9 cellular contexts compared by ENCODE assay signal in genomic region chr11:64763804-64764611, GRCh38. TPM values are rescaled to one million over a fixed set of nuclear protein-coding genes. Genes with fewer than 3 reads are reported as not detected.
A peak's percentile ranks its signal among the peaks of the same experiment; 100 is the strongest.
DNase-seq lines count a peak whose midpoint lies in the region; ATAC-seq, FAIRE-seq and TF ChIP-seq lines count a peak whose summit lies in the region.
"Had no signal": no experiment of that assay in that cellular context is flagged by ENCODE, and none has a peak within 500 bp of the region (broad histone marks: within the 10 kb centered on the region; RNA-seq: fewer than 3 reads in every experiment).

No MANE protein-coding gene starts in this region.

- H3K4me2 ChIP-seq in astrocyte (ENCODE audit: low read length), result peak overlapping the region; percentile 70

- H3K9me3 ChIP-seq in astrocyte (ENCODE audit: insufficient read depth, low read depth, low read length) (no peaks in the 10 kb centered on the region), muscle layer of duodenum (ENCODE audit: control insufficient read depth in 1 of 2, low read length in 2 of 2) (no peaks in the 10 kb centered on the region), upper lobe of right lung (no peaks in the 10 kb centered on the region)

- peak overlapping the region; percentile 35 for H3K9ac ChIP-seq in astrocyte (ENCODE audit: low read length)

- H3K36me3 Mint-ChIP-seq in astrocyte (ENCODE audit: low read depth, unreplicated experiment), result peaks cover 15% of the 10 kb centered on the region

- no peak overlapping the region for H2AFZ ChIP-seq in astrocyte (ENCODE audit: low read depth, low read length)

- no peaks in the 10 kb centered on the region for H3K27me3 ChIP-seq in astrocyte (ENCODE audit: insufficient read depth, low read length)
- H3K27me3 ChIP-seq in muscle layer of duodenum (ENCODE audit: low read depth, low read length), result no peaks in the 10 kb centered on the region
- no peaks in the 10 kb centered on the region for H3K27me3 ChIP-seq in upper lobe of right lung
- H3K27me3 ChIP-seq in foreskin keratinocyte, result no peaks in the 10 kb centered on the region

- H3K9me3 Mint-ChIP-seq in astrocyte (ENCODE audit: unreplicated experiment), result no peaks in the 10 kb centered on the region

- no peak overlapping the region for H3K27ac Mint-ChIP-seq in astrocyte (ENCODE audit: unreplicated experiment)

- TF ChIP-seq CTCF in astrocyte (IDR thresholded peaks at IDR 0.05; ENCODE audit: insufficient read depth, low read depth, low read length) (no peak), upper lobe of right lung (IDR thresholded peaks at IDR 0.05) (no peak), foreskin keratinocyte (conservative IDR thresholded peaks at IDR 0.05) (no peak)

- peaks cover 78% of the 10 kb centered on the region for H4K20me1 ChIP-seq in astrocyte (ENCODE audit: insufficient read depth, low read length)

- peaks cover 19% of the 10 kb centered on the region for H3K79me2 ChIP-seq in astrocyte (ENCODE audit: insufficient read depth, low read length)

- DNase-seq in stimulated activated CD4-positive, alpha-beta T cell treated with anti-CD3 and anti-CD28 coated beads, Interleukin-15, amount 100 ng/mL, for 24 hours, result peak; percentile 38
- no peak for DNase-seq in stimulated activated CD4-positive, alpha-beta T cell treated with anti-CD3 and anti-CD28 coated beads, Interleukin-12 subunit alpha, Interleukin-12 subunit beta, amount 100 ng/mL, for 4 hours
- no peak for DNase-seq in astrocyte (ENCODE audit: low read depth)
- DNase-seq in upper lobe of right lung, result peak; percentile 53
- DNase-seq in foreskin keratinocyte, result no peak
- no peak for DNase-seq in NCI-H128 (lab: John Stamatoyannopoulos, UW; ENCODE audit: unreplicated experiment)

- H3K4me3 ChIP-seq in astrocyte (ENCODE audit: insufficient read depth, low read depth, low read length) (no peak overlapping the region), muscle layer of duodenum (ENCODE audit: low read depth in 1 of 2, low read length in 2 of 2) (peak overlapping the region in 1 of 2 donors; percentile 17), upper lobe of right lung (no peak overlapping the region)

- peak overlapping the region; percentile 18 for H3K4me3 Mint-ChIP-seq in astrocyte (ENCODE audit: unreplicated experiment)

- intact Hi-C loops in upper lobe of right lung (cut with DNase I), result no loop called here

- H3K36me3 ChIP-seq in astrocyte (ENCODE audit: insufficient read depth, low read length) (peaks cover 40% of the 10 kb centered on the region), muscle layer of duodenum (ENCODE audit: control insufficient read depth in 1 of 2, insufficient read depth in 2 of 2, low read length in 2 of 2) (peaks cover 53 to 57% of the 10 kb centered on the region in 2 donors), upper lobe of right lung (peaks cover 68% of the 10 kb centered on the region)

- FAIRE-seq in astrocyte (lab: Jason Lieb, UNC), result no peak

- peaks cover 24% of the 10 kb centered on the region for H3K4me1 ChIP-seq in astrocyte (ENCODE audit: insufficient read depth, low read length)
- H3K4me1 ChIP-seq in muscle layer of duodenum (ENCODE audit: control insufficient read depth in 1 of 2, insufficient read depth in 2 of 2, low read length in 2 of 2), result peaks cover 30 to 66% of the 10 kb centered on the region in 2 donors
- peaks cover 19% of the 10 kb centered on the region for H3K4me1 ChIP-seq in upper lobe of right lung
- peaks cover 21% of the 10 kb centered on the region for H3K4me1 ChIP-seq in foreskin keratinocyte

- H3K27me3 Mint-ChIP-seq in astrocyte (ENCODE audit: low read depth, unreplicated experiment), result no peaks in the 10 kb centered on the region

- peaks cover 36% of the 10 kb centered on the region for H3K4me1 Mint-ChIP-seq in astrocyte (ENCODE audit: low read depth, unreplicated experiment)

- no peak for ATAC-seq in upper lobe of right lung
- ATAC-seq in foreskin keratinocyte, result no peak
- ATAC-seq in GM18502 (IDR thresholded peaks at IDR 0.05; ENCODE audit: poor library complexity, unreplicated experiment), result no peak

- H3K27ac ChIP-seq in astrocyte (ENCODE audit: low read depth, low read length), result peak overlapping the region; percentile 20
- H3K27ac ChIP-seq in muscle layer of duodenum (ENCODE audit: low read length), result peak overlapping the region; percentile 42
- H3K27ac ChIP-seq in upper lobe of right lung, result no peak overlapping the region
- H3K27ac ChIP-seq in foreskin keratinocyte, result no peak overlapping the region

RNA-seq across cellular contexts. Expression of gene PYGM, which starts 4.2 kb away (rescaled TPM):
- 0.68 and 1.0 TPM in 2 replicates for total RNA-seq in astrocyte
- 2.0 TPM for total RNA-seq in upper lobe of right lung
- 0.07 TPM in 2 replicates for total RNA-seq in foreskin keratinocyte
- polyA plus RNA-seq in foreskin keratinocyte, result 0.07 and 0.19 TPM in 2 replicates
- total RNA-seq: epithelial cell of proximal tubule had no signal

RNA-seq across cellular contexts. Expression of gene SF1, which starts 14.3 kb away (rescaled TPM):
- 210 and 215 TPM in 2 replicates for total RNA-seq in astrocyte
- total RNA-seq in upper lobe of right lung, result 294 TPM
- 114 and 115 TPM in 2 replicates for total RNA-seq in foreskin keratinocyte
- polyA plus RNA-seq in foreskin keratinocyte, result 105 and 113 TPM in 2 replicates

RNA-seq across cellular contexts. Expression of gene RASGRP2, which starts 20.1 kb away (rescaled TPM):
- total RNA-seq in astrocyte (3.9 and 5.4 TPM in 2 replicates), upper lobe of right lung (27.6 TPM), foreskin keratinocyte (0.14 and 0.31 TPM in 2 replicates)
- polyA plus RNA-seq in foreskin keratinocyte, result 0.25 and 0.39 TPM in 2 replicates
- total RNA-seq: epithelial cell of proximal tubule had no signal

RNA-seq across cellular contexts. Expression of gene MAP4K2, which starts 39.0 kb away (rescaled TPM):
- total RNA-seq in astrocyte (11.2 and 12.3 TPM in 2 replicates), upper lobe of right lung (28.9 TPM), foreskin keratinocyte (26.3 and 27.8 TPM in 2 replicates)
- 25.7 and 26.9 TPM in 2 replicates for polyA plus RNA-seq in foreskin keratinocyte

RNA-seq across cellular contexts. Expression of gene NRXN2, which starts 41.0 kb away (rescaled TPM):
- total RNA-seq in astrocyte (0.14 and 0.17 TPM in 2 replicates), upper lobe of right lung (0.72 TPM), foreskin keratinocyte (not detected in 2 replicates)
- polyA plus RNA-seq in foreskin keratinocyte, result not detected in 2 replicates
- total RNA-seq: epithelial cell of proximal tubule had no signal

Comparison
In these comparisons a context has a peak if more than half of its experiments do, and no peak if none do; other contexts are left out.
1. DNase-seq: peak in stimulated activated CD4-positive, alpha-beta T cell treated with anti-CD3 and anti-CD28 coated beads, Interleukin-15, amount 100 ng/mL, for 24 hours (single experiment) and upper lobe of right lung (single experiment); none in stimulated activated CD4-positive, alpha-beta T cell treated with anti-CD3 and anti-CD28 coated beads, Interleukin-12 subunit alpha, Interleukin-12 subunit beta, amount 100 ng/mL, for 4 hours (single experiment), astrocyte (single experiment), foreskin keratinocyte (0 of 2) and NCI-H128 (single experiment).
2. H3K27ac ChIP-seq: peak in astrocyte (single experiment) and muscle layer of duodenum (single experiment); none in upper lobe of right lung (single experiment) and foreskin keratinocyte (single experiment).